1 cellular context compared by ENCODE assay signal in genomic region chr22:23704829-23705228, GRCh38.
TF ChIP-seq lines count a peak whose summit lies in the region.

No MANE protein-coding gene starts in this region.

TF ChIP-seq in GM12891, 5 proteins besides CTCF, POLR2A, EP300 and RAD21 (continued from another document):
- TF ChIP-seq TAF1 (IDR thresholded peaks at IDR 0.05; ENCODE audit: low read depth, low read length) = no peak
- no peak for TF ChIP-seq POU2F2 (IDR thresholded peaks at IDR 0.05; ENCODE audit: low read depth, low read length)
- TF ChIP-seq POLR2AphosphoS5 (IDR thresholded peaks at IDR 0.05; ENCODE audit: low read depth, low read length) = no peak
- TF ChIP-seq SPI1 (IDR thresholded peaks at IDR 0.05; ENCODE audit: low read depth, low read length) = no peak
